Comparison of ENCODE assay signal across 20 cellular contexts in the genomic region with DNA sequence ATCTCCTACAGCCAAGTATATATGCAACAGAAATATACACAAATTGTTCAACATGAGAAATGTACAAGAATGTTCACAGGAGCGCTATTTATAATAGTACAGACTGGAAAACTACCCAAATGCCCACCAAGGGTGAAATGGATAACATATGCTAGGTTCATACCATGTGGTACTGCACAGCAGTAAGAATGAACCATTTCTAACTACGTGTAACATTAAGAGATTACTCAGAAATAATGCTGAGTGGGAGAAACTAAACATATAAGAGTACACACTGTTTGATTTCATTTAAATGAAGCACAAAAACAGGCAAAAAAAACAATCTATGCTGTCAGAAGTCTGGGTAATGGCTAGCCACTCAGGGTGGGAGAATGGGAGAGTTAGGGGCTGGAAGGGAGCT. TPM values are rescaled to one million over a fixed set of nuclear protein-coding genes. Genes with fewer than 3 reads are reported as not detected.
"Had no signal": no experiment of that assay in that cellular context is flagged by ENCODE, and none has a peak within 500 bp of the region (broad histone marks: within the 10 kb centered on the region; RNA-seq: fewer than 3 reads in every experiment).

No MANE protein-coding gene starts in this region.

- H3K4me3 ChIP-seq: coronary artery, heart right ventricle, left lung, neural progenitor cell, prostate gland, right atrium auricular region had no signal

- H3K4me1 ChIP-seq: prostate gland, right atrium auricular region had no signal

- H2AFZ ChIP-seq: neural progenitor cell had no signal

- H3K27me3 ChIP-seq: heart right ventricle, left lung, neural progenitor cell, right atrium auricular region had no signal

- FAIRE-seq: frontal cortex, small intestine had no signal

- H3K27ac ChIP-seq: coronary artery, neural progenitor cell, prostate gland, VCaP had no signal

- H3K4me2 ChIP-seq: neural progenitor cell had no signal

- H3K9ac ChIP-seq: neural progenitor cell had no signal

- H3K36me3 ChIP-seq: heart right ventricle, left lung, neural progenitor cell, prostate gland, right atrium auricular region had no signal

- ATAC-seq: stimulated activated naive B cell treated with anti-CD40 and anti-IgM and Interleukin-4, amounts not matched to agents 10 μg/mL and 1 μg/mL and 100 μg/mL, for 72 hours had no signal

- DNase-seq: activated CD4-positive, alpha-beta T cell treated with anti-CD3 and anti-CD28 coated beads for 1 hour; activated CD4-positive, alpha-beta T cell treated with anti-CD3 and anti-CD28 coated beads, Interleukin-2, amount 50 U/mL, for 4 hours; activated T-cell treated with anti-CD3 and anti-CD28 coated beads for 4 hours; amygdala; heart right ventricle; left lung; naive B cell; small intestine; stimulated activated naive B cell treated with anti-CD40 and anti-IgM and Interleukin-4, amounts not matched to agents 10 μg/mL and 1 μg/mL and 100 μg/mL, for 72 hours had no signal

- H3K9me3 ChIP-seq: heart right ventricle, left lung, prostate gland, right atrium auricular region had no signal

RNA-seq across cellular contexts. Expression of a gene that starts 49.2 kb away (rescaled TPM):
- total RNA-seq: activated CD8-positive, alpha-beta memory T cell treated with anti-CD3 and anti-CD28 coated beads for 36 hours; activated T-helper 1 cell treated with anti-CD3 and anti-CD28 coated beads, Interleukin-12 subunit alpha, Interleukin-12 subunit beta, Interleukin-2, Interleukin-4 antibody, amounts not matched to agents 30 ng/mL and 10 ng/mL and 1 ng/mL, durations not matched to agents 14 hours and 24 hours and 36 hours; epithelial cell of proximal tubule; left lung; mononuclear cell had no signal
- polyA plus RNA-seq: urinary bladder had no signal
